In the genomic region with DNA sequence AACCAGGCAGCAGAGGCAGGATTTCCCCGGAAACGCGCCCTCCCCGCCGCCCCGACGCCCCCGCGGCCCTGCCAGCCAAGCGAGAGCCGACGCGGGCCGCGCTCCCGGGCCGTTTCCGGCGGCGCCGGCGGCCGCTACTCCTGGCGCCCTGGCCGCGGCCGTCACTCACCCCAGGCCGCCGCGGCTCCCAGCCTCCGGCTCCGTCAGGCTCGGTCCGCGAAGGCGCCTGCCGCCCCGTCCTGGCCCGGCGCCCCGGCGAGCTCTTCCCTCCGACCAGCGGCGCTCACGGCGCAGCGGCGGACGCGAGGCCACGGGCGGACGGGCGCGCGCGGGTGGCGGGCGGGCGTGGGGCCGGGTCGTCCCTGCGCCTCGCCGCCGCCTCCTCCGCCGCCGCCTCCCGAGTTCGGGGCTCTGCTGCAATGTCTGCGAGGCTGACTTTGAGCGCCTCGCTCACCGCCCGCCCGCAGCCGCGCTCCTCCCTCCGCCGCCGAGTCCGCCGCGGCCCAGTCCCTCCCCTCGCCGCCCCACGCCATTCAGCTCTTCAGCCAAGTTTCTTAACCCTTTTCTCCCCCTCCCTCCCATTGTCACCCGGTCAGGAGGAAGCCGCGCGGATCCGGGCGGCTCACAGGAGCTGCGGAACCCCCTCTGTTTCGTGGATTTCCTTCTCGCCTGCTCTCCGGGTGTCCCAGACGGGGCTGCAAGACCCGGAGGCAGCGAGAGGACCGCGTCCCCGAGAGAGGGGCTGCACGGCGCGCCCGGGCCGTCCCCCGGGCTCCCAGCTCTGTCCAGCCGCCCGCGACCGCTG, we compare ENCODE assay signal across 1 cellular context.
TF ChIP-seq lines count a peak whose summit lies in the region.

A gene with protein sequence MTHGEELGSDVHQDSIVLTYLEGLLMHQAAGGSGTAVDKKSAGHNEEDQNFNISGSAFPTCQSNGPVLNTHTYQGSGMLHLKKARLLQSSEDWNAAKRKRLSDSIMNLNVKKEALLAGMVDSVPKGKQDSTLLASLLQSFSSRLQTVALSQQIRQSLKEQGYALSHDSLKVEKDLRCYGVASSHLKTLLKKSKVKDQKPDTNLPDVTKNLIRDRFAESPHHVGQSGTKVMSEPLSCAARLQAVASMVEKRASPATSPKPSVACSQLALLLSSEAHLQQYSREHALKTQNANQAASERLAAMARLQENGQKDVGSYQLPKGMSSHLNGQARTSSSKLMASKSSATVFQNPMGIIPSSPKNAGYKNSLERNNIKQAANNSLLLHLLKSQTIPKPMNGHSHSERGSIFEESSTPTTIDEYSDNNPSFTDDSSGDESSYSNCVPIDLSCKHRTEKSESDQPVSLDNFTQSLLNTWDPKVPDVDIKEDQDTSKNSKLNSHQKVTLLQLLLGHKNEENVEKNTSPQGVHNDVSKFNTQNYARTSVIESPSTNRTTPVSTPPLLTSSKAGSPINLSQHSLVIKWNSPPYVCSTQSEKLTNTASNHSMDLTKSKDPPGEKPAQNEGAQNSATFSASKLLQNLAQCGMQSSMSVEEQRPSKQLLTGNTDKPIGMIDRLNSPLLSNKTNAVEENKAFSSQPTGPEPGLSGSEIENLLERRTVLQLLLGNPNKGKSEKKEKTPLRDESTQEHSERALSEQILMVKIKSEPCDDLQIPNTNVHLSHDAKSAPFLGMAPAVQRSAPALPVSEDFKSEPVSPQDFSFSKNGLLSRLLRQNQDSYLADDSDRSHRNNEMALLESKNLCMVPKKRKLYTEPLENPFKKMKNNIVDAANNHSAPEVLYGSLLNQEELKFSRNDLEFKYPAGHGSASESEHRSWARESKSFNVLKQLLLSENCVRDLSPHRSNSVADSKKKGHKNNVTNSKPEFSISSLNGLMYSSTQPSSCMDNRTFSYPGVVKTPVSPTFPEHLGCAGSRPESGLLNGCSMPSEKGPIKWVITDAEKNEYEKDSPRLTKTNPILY (N-terminal part only) (minus strand): TSS at position 425 of the 805 bp plus-strand sequence. CDS start 96,808 bp downstream, outside the sequence.

TF ChIP-seq in GM23338, 12 proteins besides CTCF, POLR2A, EP300 and RAD21:
- TF ChIP-seq, protein P1, sequence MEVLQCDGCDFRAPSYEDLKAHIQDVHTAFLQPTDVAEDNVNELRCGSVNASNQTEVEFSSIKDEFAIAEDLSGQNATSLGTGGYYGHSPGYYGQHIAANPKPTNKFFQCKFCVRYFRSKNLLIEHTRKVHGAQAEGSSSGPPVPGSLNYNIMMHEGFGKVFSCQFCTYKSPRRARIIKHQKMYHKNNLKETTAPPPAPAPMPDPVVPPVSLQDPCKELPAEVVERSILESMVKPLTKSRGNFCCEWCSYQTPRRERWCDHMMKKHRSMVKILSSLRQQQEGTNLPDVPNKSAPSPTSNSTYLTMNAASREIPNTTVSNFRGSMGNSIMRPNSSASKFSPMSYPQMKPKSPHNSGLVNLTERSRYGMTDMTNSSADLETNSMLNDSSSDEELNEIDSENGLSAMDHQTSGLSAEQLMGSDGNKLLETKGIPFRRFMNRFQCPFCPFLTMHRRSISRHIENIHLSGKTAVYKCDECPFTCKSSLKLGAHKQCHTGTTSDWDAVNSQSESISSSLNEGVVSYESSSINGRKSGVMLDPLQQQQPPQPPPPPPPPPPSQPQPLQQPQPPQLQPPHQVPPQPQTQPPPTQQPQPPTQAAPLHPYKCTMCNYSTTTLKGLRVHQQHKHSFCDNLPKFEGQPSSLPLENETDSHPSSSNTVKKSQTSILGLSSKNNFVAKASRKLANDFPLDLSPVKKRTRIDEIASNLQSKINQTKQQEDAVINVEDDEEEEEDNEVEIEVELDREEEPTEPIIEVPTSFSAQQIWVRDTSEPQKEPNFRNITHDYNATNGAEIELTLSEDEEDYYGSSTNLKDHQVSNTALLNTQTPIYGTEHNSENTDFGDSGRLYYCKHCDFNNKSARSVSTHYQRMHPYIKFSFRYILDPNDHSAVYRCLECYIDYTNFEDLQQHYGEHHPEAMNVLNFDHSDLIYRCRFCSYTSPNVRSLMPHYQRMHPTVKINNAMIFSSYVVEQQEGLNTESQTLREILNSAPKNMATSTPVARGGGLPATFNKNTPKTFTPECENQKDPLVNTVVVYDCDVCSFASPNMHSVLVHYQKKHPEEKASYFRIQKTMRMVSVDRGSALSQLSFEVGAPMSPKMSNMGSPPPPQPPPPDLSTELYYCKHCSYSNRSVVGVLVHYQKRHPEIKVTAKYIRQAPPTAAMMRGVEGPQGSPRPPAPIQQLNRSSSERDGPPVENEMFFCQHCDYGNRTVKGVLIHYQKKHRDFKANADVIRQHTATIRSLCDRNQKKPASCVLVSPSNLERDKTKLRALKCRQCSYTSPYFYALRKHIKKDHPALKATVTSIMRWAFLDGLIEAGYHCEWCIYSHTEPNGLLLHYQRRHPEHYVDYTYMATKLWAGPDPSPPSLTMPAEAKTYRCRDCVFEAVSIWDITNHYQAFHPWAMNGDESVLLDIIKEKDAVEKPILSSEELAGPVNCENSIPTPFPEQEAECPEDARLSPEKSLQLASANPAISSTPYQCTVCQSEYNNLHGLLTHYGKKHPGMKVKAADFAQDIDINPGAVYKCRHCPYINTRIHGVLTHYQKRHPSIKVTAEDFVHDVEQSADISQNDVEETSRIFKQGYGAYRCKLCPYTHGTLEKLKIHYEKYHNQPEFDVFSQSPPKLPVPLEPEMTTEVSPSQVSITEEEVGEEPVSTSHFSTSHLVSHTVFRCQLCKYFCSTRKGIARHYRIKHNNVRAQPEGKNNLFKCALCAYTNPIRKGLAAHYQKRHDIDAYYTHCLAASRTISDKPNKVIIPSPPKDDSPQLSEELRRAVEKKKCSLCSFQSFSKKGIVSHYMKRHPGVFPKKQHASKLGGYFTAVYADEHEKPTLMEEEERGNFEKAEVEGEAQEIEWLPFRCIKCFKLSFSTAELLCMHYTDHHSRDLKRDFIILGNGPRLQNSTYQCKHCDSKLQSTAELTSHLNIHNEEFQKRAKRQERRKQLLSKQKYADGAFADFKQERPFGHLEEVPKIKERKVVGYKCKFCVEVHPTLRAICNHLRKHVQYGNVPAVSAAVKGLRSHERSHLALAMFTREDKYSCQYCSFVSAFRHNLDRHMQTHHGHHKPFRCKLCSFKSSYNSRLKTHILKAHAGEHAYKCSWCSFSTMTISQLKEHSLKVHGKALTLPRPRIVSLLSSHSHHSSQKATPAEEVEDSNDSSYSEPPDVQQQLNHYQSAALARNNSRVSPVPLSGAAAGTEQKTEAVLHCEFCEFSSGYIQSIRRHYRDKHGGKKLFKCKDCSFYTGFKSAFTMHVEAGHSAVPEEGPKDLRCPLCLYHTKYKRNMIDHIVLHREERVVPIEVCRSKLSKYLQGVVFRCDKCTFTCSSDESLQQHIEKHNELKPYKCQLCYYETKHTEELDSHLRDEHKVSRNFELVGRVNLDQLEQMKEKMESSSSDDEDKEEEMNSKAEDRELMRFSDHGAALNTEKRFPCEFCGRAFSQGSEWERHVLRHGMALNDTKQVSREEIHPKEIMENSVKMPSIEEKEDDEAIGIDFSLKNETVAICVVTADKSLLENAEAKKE (CRISPR knock-in tag; IDR thresholded peaks at IDR 0.05) = no peak
- TF ChIP-seq STAT1 (IDR thresholded peaks at IDR 0.05; ENCODE audit: unreplicated experiment) (no peak), EZH2 (IDR thresholded peaks at IDR 0.05; ENCODE audit: low read depth, unreplicated experiment) (no peak)
- TF ChIP-seq, protein P2, sequence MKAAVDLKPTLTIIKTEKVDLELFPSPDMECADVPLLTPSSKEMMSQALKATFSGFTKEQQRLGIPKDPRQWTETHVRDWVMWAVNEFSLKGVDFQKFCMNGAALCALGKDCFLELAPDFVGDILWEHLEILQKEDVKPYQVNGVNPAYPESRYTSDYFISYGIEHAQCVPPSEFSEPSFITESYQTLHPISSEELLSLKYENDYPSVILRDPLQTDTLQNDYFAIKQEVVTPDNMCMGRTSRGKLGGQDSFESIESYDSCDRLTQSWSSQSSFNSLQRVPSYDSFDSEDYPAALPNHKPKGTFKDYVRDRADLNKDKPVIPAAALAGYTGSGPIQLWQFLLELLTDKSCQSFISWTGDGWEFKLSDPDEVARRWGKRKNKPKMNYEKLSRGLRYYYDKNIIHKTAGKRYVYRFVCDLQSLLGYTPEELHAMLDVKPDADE (IDR thresholded peaks at IDR 0.05) = no peak
